In genomic region chr4:44319129-44319528, GRCh38 we compare ENCODE assay signal across 21 cellular contexts.
"Had no signal": no experiment of that assay in that cellular context is flagged by ENCODE, and none has a peak within 500 bp of the region (broad histone marks: within the 10 kb centered on the region; RNA-seq: fewer than 3 reads in every experiment).

No MANE protein-coding gene starts in this region.

- H3K36me3 ChIP-seq: colonic mucosa, left ventricle myocardium inferior, lower lobe of right lung, prostate gland, right lobe of liver, spleen, stomach had no signal

- ATAC-seq: foreskin keratinocyte; left cardiac atrium; lower lobe of right lung; natural killer cell treated with Interleukin-12 subunit alpha and Interleukin-12 subunit beta and Interleukin-15 and Interleukin-18, amount 100 ng/mL, for 72 hours; right lobe of liver; stimulated activated naive B cell treated with anti-CD40 and anti-IgM and Interleukin-4, amounts not matched to agents 10 μg/mL and 1 μg/mL and 100 μg/mL, for 72 hours had no signal

- H3K9me3 ChIP-seq: colonic mucosa, left ventricle myocardium inferior, lower lobe of right lung, prostate gland, right lobe of liver, spleen, stomach had no signal

- H3K4me3 ChIP-seq: colonic mucosa, left ventricle myocardium inferior, lower lobe of right lung, prostate gland, right lobe of liver, spleen, stomach had no signal

- H3K4me1 ChIP-seq: colonic mucosa, foreskin keratinocyte, left ventricle myocardium inferior, lower lobe of right lung, parathyroid adenoma, prostate gland, right lobe of liver, spleen had no signal

- DNase-seq: colonic mucosa; dermis blood vessel endothelial cell; effector CD4-positive, alpha-beta T cell; endodermal cell; erythroblast; foreskin keratinocyte; kidney; left cardiac atrium; left ventricle myocardium inferior; lower lobe of right lung; right lobe of liver; spleen; stimulated activated CD4-positive, alpha-beta T cell treated with anti-CD3 and anti-CD28 coated beads, Interleukin-15, amount 100 ng/mL, for 24 hours; stimulated activated CD4-positive, alpha-beta T cell treated with anti-CD3 and anti-CD28 coated beads, Interleukin-1b, Interleukin-23, amount 100 ng/mL, for 48 hours; stimulated activated CD4-positive, alpha-beta T cell treated with anti-CD3 and anti-CD28 coated beads, Interleukin-4, amount 100 ng/mL, for 4 hours; stimulated activated naive B cell treated with anti-CD40 and anti-IgM and Interleukin-4, amounts not matched to agents 10 μg/mL and 1 μg/mL and 100 μg/mL, for 72 hours; stomach; substantia nigra had no signal

- H3K27me3 ChIP-seq: colonic mucosa, foreskin keratinocyte, right lobe of liver, spleen, stomach had no signal

- H3K27ac ChIP-seq: colonic mucosa, foreskin keratinocyte, left ventricle myocardium inferior, lower lobe of right lung, parathyroid adenoma, prostate gland, right lobe of liver, spleen, stomach had no signal
